ENCODE assay signal across 8 cellular contexts in the genomic region with DNA sequence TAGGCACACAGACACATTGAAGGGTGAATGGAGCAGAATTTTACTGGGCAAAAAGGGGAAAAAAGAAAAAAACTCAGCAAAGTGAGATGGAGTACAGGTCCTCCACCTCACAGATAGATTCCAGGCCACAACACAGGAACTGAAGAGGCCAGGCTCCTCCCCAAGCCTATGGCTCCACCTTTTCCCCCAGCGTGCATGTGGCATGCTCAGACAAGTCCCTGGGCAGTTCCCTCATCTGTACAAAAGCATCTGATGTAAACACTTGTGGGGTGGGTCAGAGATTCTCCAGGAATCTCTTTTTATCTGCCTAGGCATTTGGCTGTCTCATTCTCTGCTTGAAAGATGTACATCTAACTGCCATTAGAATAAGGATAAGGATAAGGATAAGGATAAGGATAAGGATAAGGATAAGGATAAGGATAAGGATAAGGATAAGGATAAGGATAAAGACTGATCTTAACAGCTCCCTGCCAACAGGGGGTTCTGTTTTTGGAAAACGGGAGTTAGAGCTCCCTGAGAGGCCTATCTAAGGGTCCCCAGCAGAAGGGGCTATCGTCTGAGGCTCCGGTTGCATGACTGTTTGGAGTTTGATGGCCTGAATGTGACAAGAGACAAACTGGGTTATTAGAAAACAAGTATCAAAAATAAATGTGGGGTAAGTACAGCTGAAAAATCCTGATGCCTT. TPM values are rescaled to one million over a fixed set of nuclear protein-coding genes. Genes with fewer than 3 reads are reported as not detected.
DNase-seq lines count a peak whose midpoint lies in the region; ATAC-seq and TF ChIP-seq lines count a peak whose summit lies in the region.

No MANE protein-coding gene starts in this region.

- no peak overlapping the region for H3K14ac ChIP-seq in trophoblast cell (ENCODE audit: low read length)

- no CpG with 5 or more reads among the region's 4 CpGs for WGBS in trophoblast cell (ENCODE audit: extremely low coverage, insufficient coverage, insufficient read length)
- WGBS in spleen, 5 donors: 63 to 78% (median 64%) methylated on average over 4 of the region's 4 CpGs

- H3K27me3 ChIP-seq in adipocyte (replicated peaks; ENCODE audit: control insufficient read depth, insufficient read depth, low read length) (no peaks in the 10 kb centered on the region), trophoblast cell (ENCODE audit: insufficient read depth, low read length) (no peaks in the 10 kb centered on the region), spleen (replicated peaks in 1 of 7) (no peaks in the 10 kb centered on the region)

- H3K18ac ChIP-seq in trophoblast cell (ENCODE audit: low read length): no peak overlapping the region

- intact Hi-C loops in spleen (cut with DNase I; ENCODE audit: low total_unique reads): no loop called here

- H3K4me2 ChIP-seq in trophoblast cell (ENCODE audit: low read length): no peak overlapping the region

- no peaks in the 10 kb centered on the region for H3K4me1 ChIP-seq in adipocyte (ENCODE audit: control insufficient read depth, insufficient read depth, low read length)
- H3K4me1 ChIP-seq in trophoblast cell (ENCODE audit: control insufficient read depth in 1 of 2, insufficient read depth in 2 of 2, low read length in 2 of 2): peaks cover 0 to 3% of the 10 kb centered on the region in 2 experiments
- H3K4me1 ChIP-seq in spleen: no peaks in the 10 kb centered on the region

- no peak for TF ChIP-seq CTCF in spleen (IDR thresholded peaks at IDR 0.05 in 8 of 11, conservative IDR thresholded peaks at IDR 0.05 in 3 of 11)

- H3K79me2 ChIP-seq in trophoblast cell (ENCODE audit: control insufficient read depth, insufficient read depth, low read length, poor library complexity): no peaks in the 10 kb centered on the region

- H3K4me3 ChIP-seq in adipocyte (ENCODE audit: low read length) (no peak overlapping the region), trophoblast cell (ENCODE audit: low read depth, low read length) (no peak overlapping the region), spleen (no peak overlapping the region)

- no peak overlapping the region for H2BK12ac ChIP-seq in trophoblast cell (ENCODE audit: low read length)

- H3K79me1 ChIP-seq in trophoblast cell (ENCODE audit: low read length): peaks cover 4% of the 10 kb centered on the region

- no peak overlapping the region for H3K23ac ChIP-seq in trophoblast cell (ENCODE audit: low read length)

- H3K27ac ChIP-seq in trophoblast cell (ENCODE audit: low read depth, low read length) (no peak overlapping the region), spleen (no peak overlapping the region)

- H3K27ac Mint-ChIP-seq in effector memory CD8-positive, alpha-beta T cell: no peak overlapping the region

- H3K36me3 Mint-ChIP-seq in effector memory CD8-positive, alpha-beta T cell (ENCODE audit: insufficient read depth): no peaks in the 10 kb centered on the region

- no peak overlapping the region for H4K8ac ChIP-seq in trophoblast cell (ENCODE audit: low read depth, low read length)

- peaks cover 4 to 8% of the 10 kb centered on the region in 2 donors for H3K9me3 Mint-ChIP-seq in effector memory CD8-positive, alpha-beta T cell

- H3K4me3 Mint-ChIP-seq in effector memory CD8-positive, alpha-beta T cell: no peak overlapping the region

- H3K9ac ChIP-seq in adipocyte (ENCODE audit: low read length): no peak overlapping the region
- no peak overlapping the region for H3K9ac ChIP-seq in trophoblast cell (ENCODE audit: low read length)

- H3K9me3 ChIP-seq in adipocyte (ENCODE audit: control insufficient read depth, low read length): no peaks in the 10 kb centered on the region
- no peaks in the 10 kb centered on the region for H3K9me3 ChIP-seq in trophoblast cell (ENCODE audit: insufficient read depth, low read depth, low read length)
- H3K9me3 ChIP-seq in spleen: peaks cover 0 to 8% (median 0%) of the 10 kb centered on the region in 8 donors

- H2AFZ ChIP-seq in trophoblast cell (ENCODE audit: insufficient read depth, low read length, poor library complexity): no peak overlapping the region

- peak overlapping the region; percentile 61 for H2BK5ac ChIP-seq in trophoblast cell (ENCODE audit: low read depth, low read length, poor library complexity)

- H3K27me3 Mint-ChIP-seq in effector memory CD8-positive, alpha-beta T cell: no peaks in the 10 kb centered on the region

- no peaks in the 10 kb centered on the region for H3K4me1 Mint-ChIP-seq in effector memory CD8-positive, alpha-beta T cell (ENCODE audit: low read depth in 2 of 2)

- TF ChIP-seq POLR2A in spleen (IDR thresholded peaks at IDR 0.05): no peak

- H4K12ac ChIP-seq in trophoblast cell (ENCODE audit: low read depth, low read length): no peak overlapping the region

- H2AK5ac ChIP-seq in trophoblast cell (ENCODE audit: low read length): no peak overlapping the region

- H2BK120ac ChIP-seq in trophoblast cell (ENCODE audit: insufficient read depth, low read length, poor library complexity): peak overlapping the region; percentile 71

- peak; percentile 84 for ATAC-seq in HG03439 (IDR thresholded peaks at IDR 0.05; ENCODE audit: unreplicated experiment)
- ATAC-seq in effector memory CD8-positive, alpha-beta T cell (replicated peaks): no peak

- H3K4ac ChIP-seq in trophoblast cell (ENCODE audit: low read depth, low read length): no peak overlapping the region

- no peaks in the 10 kb centered on the region for H3K36me3 ChIP-seq in adipocyte (ENCODE audit: control insufficient read depth, insufficient read depth, low read length, severe bottlenecking)
- H3K36me3 ChIP-seq in trophoblast cell (ENCODE audit: control insufficient read depth in 1 of 2, insufficient read depth in 2 of 2, low read length in 2 of 2): no peaks in the 10 kb centered on the region
- no peaks in the 10 kb centered on the region for H3K36me3 ChIP-seq in spleen

- H4K91ac ChIP-seq in trophoblast cell (ENCODE audit: low read depth, low read length): peak overlapping the region; percentile 52

- DNase-seq in SIG-M5 treated with dmso at 0.1 percent for 504 hours (lab: John Stamatoyannopoulos, UW; ENCODE audit: unreplicated experiment): peak; percentile 16
- no peak for DNase-seq in SIG-M5 (lab: John Stamatoyannopoulos, UW)
- DNase-seq in adipocyte (ENCODE audit: low read depth): peak; percentile 8
- peak; percentile 53 to 55 for DNase-seq in trophoblast cell
- DNase-seq in spleen: no peak
- no peak for DNase-seq in NCI-H526 treated with DMSO at 0.1 percent for 48 hours (lab: John Stamatoyannopoulos, UW)
- DNase-seq in effector memory CD8-positive, alpha-beta T cell: no peak

RNA-seq across cellular contexts. Expression of a gene that starts 17.2 kb away (rescaled TPM):
- polyA plus RNA-seq in trophoblast cell (2013): 5.7 and 6.7 TPM in 2 replicates
- total RNA-seq in spleen: 1 to 10 TPM in 4 of 7 donors, under 1 TPM in 3; 0.29 to 3.5 (median 1.0) TPM
- under 1 TPM; 0.02 to 0.03 (median 0.03) TPM for polyA plus RNA-seq in spleen

Comparison
In these comparisons a context has a peak if more than half of its experiments do, and no peak if none do; other contexts are left out.
1. DNase-seq: peak in SIG-M5 treated with dmso at 0.1 percent for 504 hours (single experiment), adipocyte (single experiment) and trophoblast cell (2 of 2); none in SIG-M5 (single experiment), spleen (single experiment), NCI-H526 treated with DMSO at 0.1 percent for 48 hours (single experiment) and effector memory CD8-positive, alpha-beta T cell (0 of 3).